ENCODE assay signal across 17 cellular contexts in genomic region chr17:79928502-79929256, GRCh38.
"Had no signal": no experiment of that assay in that cellular context is flagged by ENCODE, and none has a peak within 500 bp of the region (broad histone marks: within the 10 kb centered on the region; RNA-seq: fewer than 3 reads in every experiment).

No MANE protein-coding gene starts in this region.

- H3K9me3 Mint-ChIP-seq: activated naive CD4-positive, alpha-beta T cell treated with anti-CD3 and anti-CD28 coated beads, Interleukin-2, amount 50 U/mL, for 24 hours; activated T-cell treated with anti-CD3 and anti-CD28 coated beads, Interleukin-2, amount 50 U/mL, for 24 hours; naive thymus-derived CD8-positive, alpha-beta T cell had no signal

- H3K27ac Mint-ChIP-seq: activated naive CD4-positive, alpha-beta T cell treated with anti-CD3 and anti-CD28 coated beads, Interleukin-2, amount 50 U/mL, for 24 hours; activated T-cell treated with anti-CD3 and anti-CD28 coated beads, Interleukin-2, amount 50 U/mL, for 24 hours had no signal

- H3K36me3 Mint-ChIP-seq: activated naive CD4-positive, alpha-beta T cell treated with anti-CD3 and anti-CD28 coated beads, Interleukin-2, amount 50 U/mL, for 24 hours; naive thymus-derived CD8-positive, alpha-beta T cell had no signal

- ATAC-seq: esophagus mucosa; naive thymus-derived CD8-positive, alpha-beta T cell; right cardiac atrium had no signal

- DNase-seq: activated CD4-positive, alpha-beta T cell treated with anti-CD3 and anti-CD28 coated beads, Interleukin-2, amount 50 U/mL, for 4 hours; activated effector memory CD4-positive, alpha-beta T cell treated with anti-CD3 and anti-CD28 coated beads, Interleukin-2, amount 50 U/mL, for 16 hours; activated T-cell treated with anti-CD3 and anti-CD28 coated beads, Interleukin-2, amount 50 U/mL, for 24 hours; adrenal gland; mammary epithelial cell; naive thymus-derived CD8-positive, alpha-beta T cell; occipital lobe; small intestine; stimulated activated CD4-positive, alpha-beta T cell treated with anti-CD3 and anti-CD28 coated beads, Interleukin-4, amount 100 ng/mL, for 24 hours; stimulated activated CD8-positive, alpha-beta memory T cell treated with anti-CD3 and anti-CD28 coated beads, Interleukin-4, amount 100 ng/mL, for 48 hours; stimulated activated naive CD4-positive, alpha-beta T cell treated with Interleukin-2 at 50 U/mL for 16 hours; substantia nigra; transverse colon had no signal

- H3K4me3 Mint-ChIP-seq: activated naive CD4-positive, alpha-beta T cell treated with anti-CD3 and anti-CD28 coated beads, Interleukin-2, amount 50 U/mL, for 24 hours; activated T-cell treated with anti-CD3 and anti-CD28 coated beads, Interleukin-2, amount 50 U/mL, for 24 hours had no signal

- H3K9me3 ChIP-seq: adrenal gland, prostate gland, transverse colon had no signal
